In the genomic region with DNA sequence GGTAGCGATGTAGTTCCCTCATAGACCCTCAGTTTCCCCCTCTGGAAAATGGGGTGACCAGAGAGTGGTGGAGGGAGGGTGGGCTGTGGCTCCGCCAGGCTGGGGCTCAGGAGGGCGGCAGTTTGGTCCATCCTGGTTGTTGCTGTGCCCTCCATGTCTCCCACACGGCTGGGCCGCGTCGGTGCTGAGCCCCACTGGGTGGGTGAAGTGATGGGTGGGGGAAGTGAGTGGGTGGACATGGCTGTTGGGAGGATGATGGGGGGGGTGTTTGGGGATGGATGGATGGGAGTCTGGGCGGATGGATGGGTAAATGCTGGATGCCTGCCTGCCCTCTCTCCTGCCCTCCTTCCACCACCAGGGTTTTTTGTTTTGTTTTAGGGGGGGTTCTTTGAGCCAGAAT, we compare ENCODE assay signal across 21 cellular contexts. TPM values are rescaled to one million over a fixed set of nuclear protein-coding genes. Genes with fewer than 3 reads are reported as not detected.
A peak's percentile ranks its signal among the peaks of the same experiment; 100 is the strongest.
DNase-seq lines count a peak whose midpoint lies in the region; TF ChIP-seq lines count a peak whose summit lies in the region.
"Had no signal": no experiment of that assay in that cellular context is flagged by ENCODE, and none has a peak within 500 bp of the region (broad histone marks: within the 10 kb centered on the region; RNA-seq: fewer than 3 reads in every experiment).

No MANE protein-coding gene starts in this region.

- no peak for TF ChIP-seq EP300 in sigmoid colon (IDR thresholded peaks at IDR 0.05)

- CTCF ChIA-PET in HEK293 (lab: Yijun Ruan, JAX): interaction anchor here (0.6 to 6.4 kb wide), 8 partner anchors 9 to 789 kb away, joined by 3 to 102 read pairs (median 3); a partner anchor contains a TSS

- no peak for TF ChIP-seq POLR2A in sigmoid colon (IDR thresholded peaks at IDR 0.05)

- TF ChIP-seq CTCF in HEK293 (tag by site-specific recombination; IDR thresholded peaks at IDR 0.05) (no peak), endothelial cell (IDR thresholded peaks at IDR 0.05; ENCODE audit: unreplicated experiment) (no peak), sigmoid colon (IDR thresholded peaks at IDR 0.05) (no peak), HFFc6 (IDR thresholded peaks at IDR 0.05) (no peak), glutamatergic neuron (IDR thresholded peaks at IDR 0.05; ENCODE audit: partially characterized antibody, unreplicated experiment) (no peak)

- H3K27me3 ChIP-seq in H7 (ENCODE audit: control insufficient read depth, insufficient read depth, low read length): no peaks in the 10 kb centered on the region
- no peaks in the 10 kb centered on the region for H3K27me3 ChIP-seq in sigmoid colon
- H3K27me3 ChIP-seq: BE2C had no signal

- H3K9me3 Mint-ChIP-seq in endothelial cell (ENCODE audit: unreplicated experiment): no peaks in the 10 kb centered on the region
- no peaks in the 10 kb centered on the region for H3K9me3 Mint-ChIP-seq in HFFc6
- H3K9me3 Mint-ChIP-seq in glutamatergic neuron (ENCODE audit: unreplicated experiment): peaks cover 3% of the 10 kb centered on the region
- H3K9me3 Mint-ChIP-seq: CD4-positive, CD25-positive, alpha-beta regulatory T cell; CD8-positive, alpha-beta memory T cell; IgD-negative memory B cell had no signal

- H3K4me1 Mint-ChIP-seq in endothelial cell (ENCODE audit: unreplicated experiment): peaks cover 2% of the 10 kb centered on the region
- no peaks in the 10 kb centered on the region; the same call in 1 of the 2 replicates for H3K4me1 Mint-ChIP-seq in HFFc6 (ENCODE audit: low read depth)
- H3K4me1 Mint-ChIP-seq in glutamatergic neuron (ENCODE audit: low read depth, unreplicated experiment): peaks cover 6% of the 10 kb centered on the region
- H3K4me1 Mint-ChIP-seq: CD4-positive, CD25-positive, alpha-beta regulatory T cell; IgD-negative memory B cell had no signal

- H3K27ac ChIP-seq in HEK293 (ENCODE audit: extremely low read depth, low read depth, low read length) (no peak overlapping the region), sigmoid colon (peak overlapping the region in 3 of 4 donors; percentile 24 to 83 (median 83))

- H3K27ac Mint-ChIP-seq in endothelial cell (ENCODE audit: unreplicated experiment) (no peak overlapping the region), HFFc6 (no peak overlapping the region), glutamatergic neuron (ENCODE audit: unreplicated experiment) (no peak overlapping the region)
- H3K27ac Mint-ChIP-seq: IgD-negative memory B cell had no signal

- H3K27me3 Mint-ChIP-seq in endothelial cell (ENCODE audit: unreplicated experiment): peaks cover 13% of the 10 kb centered on the region
- peaks cover 3% of the 10 kb centered on the region for H3K27me3 Mint-ChIP-seq in HFFc6 (ENCODE audit: insufficient read depth)
- H3K27me3 Mint-ChIP-seq in glutamatergic neuron (ENCODE audit: unreplicated experiment): peaks cover 13% of the 10 kb centered on the region
- H3K27me3 Mint-ChIP-seq: CD4-positive, CD25-positive, alpha-beta regulatory T cell; IgD-negative memory B cell had no signal

- WGBS in sigmoid colon, 2 donors: 94% methylated on average over 8 of the region's 8 CpGs

- DNase-seq in H7 (peak; percentile 48), endothelial cell (ENCODE audit: low spot score) (no peak), sigmoid colon (no peak), HFFc6 (no peak), glutamatergic neuron (no peak), hypothalamus (lab: John Stamatoyannopoulos, UW) (no peak)
- DNase-seq: ACHN; BE2C; C1 segment of cervical spinal cord; CD4-positive, CD25-positive, alpha-beta regulatory T cell; CD8-positive, alpha-beta memory T cell; COR-L47; DMS 273 treated with DMSO at 0.1 percent for 48 hours; DMS53; DND-41; EL had no signal

- H3K4me1 ChIP-seq in HEK293 (ENCODE audit: control insufficient read depth, insufficient read depth, low read length) (no peaks in the 10 kb centered on the region), sigmoid colon (peaks cover 0 to 6% (median 5%) of the 10 kb centered on the region in 4 donors)
- H3K4me1 ChIP-seq: BE2C, HAP-1 had no signal

- H3K9me3 ChIP-seq in HEK293 (ENCODE audit: control insufficient read depth, insufficient read depth, low read depth, low read length) (no peaks in the 10 kb centered on the region), sigmoid colon (no peaks in the 10 kb centered on the region)
- H3K9me3 ChIP-seq: BE2C, HAP-1 had no signal

- H3K4me3 Mint-ChIP-seq in endothelial cell (ENCODE audit: unreplicated experiment): peak overlapping the region; percentile 31
- no peak overlapping the region for H3K4me3 Mint-ChIP-seq in HFFc6
- H3K4me3 Mint-ChIP-seq in glutamatergic neuron (ENCODE audit: unreplicated experiment): no peak overlapping the region
- H3K4me3 Mint-ChIP-seq: CD4-positive, CD25-positive, alpha-beta regulatory T cell; CD8-positive, alpha-beta memory T cell; IgD-negative memory B cell had no signal

- H3K4me3 ChIP-seq in H7 (ENCODE audit: insufficient read depth, low read depth, low read length) (no peak overlapping the region), HEK293 (ENCODE audit: low read depth, low read length) (no peak overlapping the region), sigmoid colon (no peak overlapping the region)
- H3K4me3 ChIP-seq: GM12878, HAP-1 had no signal

- intact Hi-C loops in sigmoid colon (cut with DNase I): loop anchor here (2.0 kb wide), 1 partner anchor 88 kb away; a partner anchor contains a TSS

- POLR2A ChIA-PET in HEK293 (lab: Yijun Ruan, JAX): no interaction called here

- peaks cover 6% of the 10 kb centered on the region for H3K36me3 ChIP-seq in H7 (replicated peaks; ENCODE audit: control insufficient read depth, insufficient read depth, low read length)
- H3K36me3 ChIP-seq in HEK293 (ENCODE audit: control insufficient read depth in 2 of 2, insufficient read depth in 1 of 2, low read length in 2 of 2): peaks cover 11 to 48% of the 10 kb centered on the region in 2 experiments; a peak in 2 of 3 replicates
- peaks cover 8 to 65% (median 26%) of the 10 kb centered on the region in 4 donors for H3K36me3 ChIP-seq in sigmoid colon

- H3K36me3 Mint-ChIP-seq in endothelial cell (ENCODE audit: low read depth, unreplicated experiment) (peaks cover 18% of the 10 kb centered on the region), HFFc6 (ENCODE audit: low read depth) (peaks cover 6% of the 10 kb centered on the region; the same call in 1 of the 2 replicates), glutamatergic neuron (ENCODE audit: unreplicated experiment) (no peaks in the 10 kb centered on the region)
- H3K36me3 Mint-ChIP-seq: IgD-negative memory B cell had no signal

TF ChIP-seq in HEK293, 187 proteins besides CTCF, POLR2A, EP300 and RAD21 (continues in another document):
- TF ChIP-seq, protein P1, sequence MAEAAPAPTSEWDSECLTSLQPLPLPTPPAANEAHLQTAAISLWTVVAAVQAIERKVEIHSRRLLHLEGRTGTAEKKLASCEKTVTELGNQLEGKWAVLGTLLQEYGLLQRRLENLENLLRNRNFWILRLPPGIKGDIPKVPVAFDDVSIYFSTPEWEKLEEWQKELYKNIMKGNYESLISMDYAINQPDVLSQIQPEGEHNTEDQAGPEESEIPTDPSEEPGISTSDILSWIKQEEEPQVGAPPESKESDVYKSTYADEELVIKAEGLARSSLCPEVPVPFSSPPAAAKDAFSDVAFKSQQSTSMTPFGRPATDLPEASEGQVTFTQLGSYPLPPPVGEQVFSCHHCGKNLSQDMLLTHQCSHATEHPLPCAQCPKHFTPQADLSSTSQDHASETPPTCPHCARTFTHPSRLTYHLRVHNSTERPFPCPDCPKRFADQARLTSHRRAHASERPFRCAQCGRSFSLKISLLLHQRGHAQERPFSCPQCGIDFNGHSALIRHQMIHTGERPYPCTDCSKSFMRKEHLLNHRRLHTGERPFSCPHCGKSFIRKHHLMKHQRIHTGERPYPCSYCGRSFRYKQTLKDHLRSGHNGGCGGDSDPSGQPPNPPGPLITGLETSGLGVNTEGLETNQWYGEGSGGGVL (tag by site-specific recombination; IDR thresholded peaks at IDR 0.05): peak; percentile 10; the same call in 1 of the 2 replicates
- TF ChIP-seq ZFHX2 (tag by site-specific recombination; conservative IDR thresholded peaks at IDR 0.05) (peak; percentile 77), ZNF433 (tag by site-specific recombination; IDR thresholded peaks at IDR 0.05; ENCODE audit: low read depth) (no peak), EGR2 (tag by site-specific recombination; IDR thresholded peaks at IDR 0.05; ENCODE audit: low read depth) (peak; percentile 85)
- TF ChIP-seq, protein P2, sequence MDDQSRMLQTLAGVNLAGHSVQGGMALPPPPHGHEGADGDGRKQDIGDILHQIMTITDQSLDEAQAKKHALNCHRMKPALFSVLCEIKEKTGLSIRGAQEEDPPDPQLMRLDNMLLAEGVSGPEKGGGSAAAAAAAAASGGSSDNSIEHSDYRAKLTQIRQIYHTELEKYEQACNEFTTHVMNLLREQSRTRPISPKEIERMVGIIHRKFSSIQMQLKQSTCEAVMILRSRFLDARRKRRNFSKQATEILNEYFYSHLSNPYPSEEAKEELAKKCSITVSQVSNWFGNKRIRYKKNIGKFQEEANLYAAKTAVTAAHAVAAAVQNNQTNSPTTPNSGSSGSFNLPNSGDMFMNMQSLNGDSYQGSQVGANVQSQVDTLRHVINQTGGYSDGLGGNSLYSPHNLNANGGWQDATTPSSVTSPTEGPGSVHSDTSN (CRISPR knock-in tag; IDR thresholded peaks at IDR 0.05): no peak

RNA-seq across cellular contexts. Expression of a gene that starts 16.6 kb away (rescaled TPM):
- total RNA-seq in H7 (2014; rRNA removed; shearing (Covaris generic)): 6.2 and 7.5 TPM in 2 replicates
- total RNA-seq in endothelial cell (ENCODE audit: unreplicated experiment) (81.5 TPM), sigmoid colon (100 to 1,000 TPM in 1 of 4 donors, 10 to 100 TPM in 3; 41.8 to 184 (median 72.4) TPM), glutamatergic neuron (ENCODE audit: unreplicated experiment) (7.6 TPM)
- polyA plus RNA-seq in sigmoid colon: 10 to 100 TPM in 2 of 3 donors, 1 to 10 TPM in 1; 3.5 to 26.7 (median 10.8) TPM
- total RNA-seq in HFFc6 (2021; fragmentation: NEBNext Ultra II Directional; extraction: Animal tissue kit (Norgen Biotek cat#: 25700)): 100 to 1,000 TPM; 321 to 395 (median 334) TPM
- total RNA-seq: G401 had no signal
- polyA plus RNA-seq: CD8-positive, alpha-beta memory T cell; IgD-negative memory B cell had no signal

RNA-seq across cellular contexts. Expression of a gene that starts 48.7 kb away (rescaled TPM):
- 155 and 167 TPM in 2 replicates for total RNA-seq in H7 (2014; rRNA removed; shearing (Covaris generic))
- total RNA-seq in endothelial cell (ENCODE audit: unreplicated experiment) (324 TPM), sigmoid colon (100 to 1,000 TPM; 432 to 576 (median 557) TPM), glutamatergic neuron (ENCODE audit: unreplicated experiment) (163 TPM)
- polyA plus RNA-seq in sigmoid colon: 100 to 1,000 TPM; 304 to 682 (median 589) TPM
- total RNA-seq in HFFc6 (2021; fragmentation: NEBNext Ultra II Directional; extraction: Animal tissue kit (Norgen Biotek cat#: 25700)): 100 to 1,000 TPM in 4 of 6 experiments, 10 to 100 TPM in 2; 72.7 to 113 (median 106) TPM
